In the genomic region with DNA sequence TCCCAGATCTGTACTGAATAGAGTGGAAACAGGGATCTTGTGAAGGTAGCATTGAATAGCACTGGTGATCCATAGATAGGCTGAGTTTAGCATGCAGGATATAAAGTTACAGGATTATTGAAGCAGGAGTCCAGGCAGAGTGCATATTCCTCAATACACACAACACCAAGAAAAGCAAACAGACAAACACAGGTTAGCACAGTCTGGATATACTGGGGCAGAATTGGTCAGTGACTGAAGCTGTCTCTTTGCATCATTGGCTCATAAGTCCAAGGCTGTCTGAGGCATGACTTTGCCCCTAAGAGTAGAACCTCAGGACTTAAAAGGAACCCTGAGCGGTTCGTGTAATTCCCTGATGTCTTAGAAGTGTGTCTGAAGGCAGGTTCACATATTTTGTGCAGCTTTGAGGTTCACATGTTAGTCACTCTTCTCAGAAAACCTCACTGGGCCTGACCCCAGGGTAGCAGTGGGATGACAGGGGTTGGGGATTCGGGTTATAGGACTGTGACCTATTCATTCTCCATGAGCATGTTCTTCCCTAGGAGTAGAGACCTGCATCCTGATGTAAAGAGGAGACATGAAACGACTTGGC, we compare ENCODE assay signal across 22 cellular contexts.
"Had no signal": no experiment of that assay in that cellular context is flagged by ENCODE, and none has a peak within 500 bp of the region (broad histone marks: within the 10 kb centered on the region; RNA-seq: fewer than 3 reads in every experiment).

No MANE protein-coding gene starts in this region.

- H3K27ac ChIP-seq: coronary artery, dorsolateral prefrontal cortex, esophagus squamous epithelium, gastrocnemius medialis, heart right ventricle, left lung, lower lobe of right lung had no signal

- H3K4me1 ChIP-seq: esophagus squamous epithelium, gastrocnemius medialis, heart right ventricle, left lung, lower lobe of right lung had no signal

- ATAC-seq: gastrocnemius medialis, heart right ventricle, left cardiac atrium, left lung, left ventricle myocardium superior, lower lobe of right lung had no signal

- H3K27me3 ChIP-seq: esophagus squamous epithelium, gastrocnemius medialis, left lung had no signal

- H3K4me3 ChIP-seq: coronary artery, dorsolateral prefrontal cortex, esophagus squamous epithelium, gastrocnemius medialis, heart right ventricle, left lung, lower lobe of right lung had no signal

- H3K36me3 ChIP-seq: esophagus squamous epithelium, gastrocnemius medialis, heart right ventricle, left lung, lower lobe of right lung had no signal

- H3K9me3 ChIP-seq: esophagus squamous epithelium, gastrocnemius medialis, heart right ventricle, left lung, lower lobe of right lung had no signal

- DNase-seq: dermis blood vessel endothelial cell; dorsolateral prefrontal cortex; effector CD4-positive, alpha-beta T cell; effector memory CD4-positive, alpha-beta T cell; esophagus squamous epithelium; foreskin fibroblast; foreskin melanocyte; gastrocnemius medialis; glutamatergic neuron; head of caudate nucleus; heart right ventricle; left cardiac atrium; left lung; left ventricle myocardium superior; lower lobe of right lung; mesenchymal stem cell; midbrain had no signal

- FAIRE-seq: colon, endothelial cell of umbilical vein, islet of Langerhans, keratinocyte had no signal
